Comparison of ENCODE assay signal across 8 cellular contexts in the genomic region with DNA sequence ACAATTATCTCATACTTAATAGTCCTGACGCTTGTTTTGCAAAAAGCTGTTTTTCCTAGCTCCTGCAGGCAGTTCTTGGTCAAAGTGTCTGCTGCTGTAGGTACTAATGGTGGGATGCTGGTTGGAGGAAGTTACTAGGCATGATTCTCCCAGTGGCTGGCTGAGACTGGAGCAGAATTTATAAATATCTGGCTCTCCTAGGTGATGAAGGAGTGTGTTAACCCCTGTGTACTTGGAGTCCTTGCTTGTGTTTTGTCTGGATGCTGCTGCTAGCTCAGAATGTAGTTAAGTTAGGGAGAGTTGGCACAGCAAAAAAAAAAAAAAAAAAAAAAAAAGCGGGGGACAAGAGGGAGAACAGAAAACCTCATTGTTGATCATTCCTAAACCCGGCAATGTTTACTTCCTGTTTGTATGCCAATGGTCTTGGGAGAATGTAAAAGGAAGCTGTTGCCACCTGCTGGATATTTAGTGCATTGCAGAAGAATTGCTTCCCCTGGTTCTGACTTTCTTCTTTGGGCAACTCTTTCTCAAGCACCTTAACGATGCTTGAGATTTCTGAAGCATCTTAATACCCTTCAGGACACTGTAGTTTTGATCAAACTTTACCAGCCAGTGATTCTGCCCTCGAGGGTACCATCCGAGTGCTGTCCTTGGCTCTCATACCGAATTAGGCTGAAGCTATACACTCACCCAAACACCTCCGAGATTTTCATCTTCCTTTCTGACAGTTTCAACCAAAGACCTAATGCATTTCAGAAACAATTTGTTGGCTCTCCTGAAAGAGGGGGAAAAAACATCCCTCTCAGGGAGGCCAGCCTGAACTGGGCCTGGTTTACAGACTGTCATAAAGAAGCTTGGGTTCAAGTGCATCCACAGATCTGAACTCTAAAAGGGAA.
DNase-seq lines count a peak whose midpoint lies in the region; ATAC-seq and TF ChIP-seq lines count a peak whose summit lies in the region.

No MANE protein-coding gene starts in this region.

- POLR2A ChIA-PET in activated B cell treated with CpG ODN at 0.5 μM for 24 hours (lab: Charles Lee), result no interaction called here

- TF ChIP-seq CTCF in activated B cell treated with CpG ODN at 0.5 μM for 24 hours (IDR thresholded peaks at IDR 0.05) (peak; percentile 67), fibroblast of lung (conservative IDR thresholded peaks at IDR 0.05 in 1 of 2, IDR thresholded peaks at IDR 0.05 in 1 of 2; ENCODE audit: low read depth in 1 of 2, low read length in 2 of 2) (peak; percentile 92 to 95), natural killer cell (IDR thresholded peaks at IDR 0.05) (peak; percentile 84)

- H4K20me1 ChIP-seq in fibroblast of lung (ENCODE audit: control insufficient read depth, extremely low read depth, insufficient read depth, low read length), result no peaks in the 10 kb centered on the region

- ATAC-seq in HG03139 (IDR thresholded peaks at IDR 0.05; ENCODE audit: unreplicated experiment) (peak; percentile 86), activated B cell treated with CpG ODN at 0.5 μM for 24 hours (ENCODE audit: low read depth) (peak; percentile 49), natural killer cell (peak; percentile 72 to 87 (median 86))

- H3K4me3 Mint-ChIP-seq in activated B cell treated with CpG ODN at 0.5 μM for 24 hours (no peak overlapping the region), natural killer cell (peak overlapping the region; percentile 48)

- no peak overlapping the region for H3K27ac ChIP-seq in fibroblast of lung (ENCODE audit: insufficient read depth, low read length)

- H3K9me3 ChIP-seq in fibroblast of lung (ENCODE audit: control insufficient read depth, insufficient read depth, low read depth, low read length), result no peaks in the 10 kb centered on the region

- no peaks in the 10 kb centered on the region for H3K36me3 ChIP-seq in fibroblast of lung (ENCODE audit: control insufficient read depth, insufficient read depth, low read length)

- H3K36me3 Mint-ChIP-seq in activated B cell treated with CpG ODN at 0.5 μM for 24 hours (ENCODE audit: low read depth) (no peaks in the 10 kb centered on the region), natural killer cell (no peaks in the 10 kb centered on the region)

- H3K27me3 Mint-ChIP-seq in activated B cell treated with CpG ODN at 0.5 μM for 24 hours, result peaks cover 6% of the 10 kb centered on the region
- H3K27me3 Mint-ChIP-seq in natural killer cell (ENCODE audit: low read depth in 2 of 2), result peaks cover 2 to 3% of the 10 kb centered on the region in 2 donors

- H3K27ac Mint-ChIP-seq in activated B cell treated with CpG ODN at 0.5 μM for 24 hours (no peak overlapping the region), natural killer cell (no peak overlapping the region)

- H3K4me1 Mint-ChIP-seq in activated B cell treated with CpG ODN at 0.5 μM for 24 hours (no peaks in the 10 kb centered on the region), natural killer cell (peaks cover 10 to 12% of the 10 kb centered on the region in 2 donors)

- DNase-seq in DMS114 treated with DMSO at 0.1 percent for 48 hours (lab: John Stamatoyannopoulos, UW; ENCODE audit: unreplicated experiment), result peak; percentile 86
- peak; percentile 67 for DNase-seq in GM19238 (ENCODE audit: insufficient read length, low spot score)
- DNase-seq in NCI-H2171 treated with DMSO at 0.1 percent for 48 hours (lab: John Stamatoyannopoulos, UW), result peak; percentile 56
- no peak for DNase-seq in activated B cell treated with CpG ODN at 0.5 μM for 24 hours
- DNase-seq in fibroblast of lung (ENCODE audit: low read depth in 2 of 2), result peak; percentile 61 to 80
- DNase-seq in natural killer cell, result no peak
- no peak for DNase-seq in UCSD-AML1 (lab: John Stamatoyannopoulos, UW; ENCODE audit: unreplicated experiment)

- H3K9me3 Mint-ChIP-seq in activated B cell treated with CpG ODN at 0.5 μM for 24 hours (no peaks in the 10 kb centered on the region), natural killer cell (no peaks in the 10 kb centered on the region)

- H2AFZ ChIP-seq in fibroblast of lung (ENCODE audit: low read length), result peak overlapping the region; percentile 76

- peak overlapping the region; percentile 15 for H3K4me2 ChIP-seq in fibroblast of lung (ENCODE audit: extremely low read depth, insufficient read depth, low read length)

- no peaks in the 10 kb centered on the region for H3K4me1 ChIP-seq in fibroblast of lung (ENCODE audit: control insufficient read depth, extremely low read depth, insufficient read depth, low read length)

- H3K79me2 ChIP-seq in fibroblast of lung (ENCODE audit: control insufficient read depth, insufficient read depth, low read length), result no peaks in the 10 kb centered on the region

- H3K4me3 ChIP-seq in fibroblast of lung (replicated peaks in 1 of 4; ENCODE audit: control extremely low read depth in 1 of 4, insufficient read depth in 1 of 4, low read depth in 3 of 4, low read length in 4 of 4), result peak overlapping the region; percentile 11 to 36 (median 18)

- intact Hi-C loops in activated B cell treated with CpG ODN at 0.5 μM for 24 hours (cut with micrococcal nuclease), result no loop called here
- intact Hi-C loops in natural killer cell (cut with micrococcal nuclease), result loop anchor here (1.0 to 2.0 kb wide), 2 partner anchors 105 to 496 kb away; no protein-coding TSS in a partner anchor

- H3K9ac ChIP-seq in fibroblast of lung (ENCODE audit: insufficient read depth, low read length), result no peak overlapping the region

- no peaks in the 10 kb centered on the region for H3K27me3 ChIP-seq in fibroblast of lung (ENCODE audit: control insufficient read depth, insufficient read depth, low read length)

- CTCF ChIA-PET in activated B cell treated with CpG ODN at 0.5 μM for 24 hours (lab: Charles Lee), result interaction anchor here (1.1 to 1.3 kb wide), 4 partner anchors 15 to 498 kb away, joined by 3 to 6 read pairs (median 4); no protein-coding TSS in a partner anchor

Comparison
In these comparisons a context has a peak if more than half of its experiments do, and no peak if none do; other contexts are left out.
1. DNase-seq: peak in DMS114 treated with DMSO at 0.1 percent for 48 hours (single experiment), GM19238 (single experiment), NCI-H2171 treated with DMSO at 0.1 percent for 48 hours (single experiment) and fibroblast of lung (2 of 2); none in activated B cell treated with CpG ODN at 0.5 μM for 24 hours (single experiment), natural killer cell (single experiment) and UCSD-AML1 (single experiment).
2. Peak in every context shown above with its lines, with median percentiles within 50 percentile points of each other: ATAC-seq and CTCF ChIP-seq.